8 cellular contexts compared by ENCODE assay signal in genomic region chr11:9758676-9759518, GRCh38.
DNase-seq lines count a peak whose midpoint lies in the region; ATAC-seq lines count a peak whose summit lies in the region.

No MANE protein-coding gene starts in this region.

- no peaks in the 10 kb centered on the region for H3K27me3 ChIP-seq in adipocyte (replicated peaks; ENCODE audit: control insufficient read depth, insufficient read depth, low read length)

- peaks cover 55% of the 10 kb centered on the region for H3K4me1 ChIP-seq in adipocyte (ENCODE audit: control insufficient read depth, insufficient read depth, low read length)

- intact Hi-C loops in cardiac septum (cut with DNase I) (loop anchor here (1.0 to 10.0 kb wide), 6 partner anchors 43 to 563 kb away; no protein-coding TSS in a partner anchor), posterior cingulate gyrus (cut with DNase I) (loop anchor here (1.0 to 5.0 kb wide), 3 partner anchors 214 to 563 kb away; no protein-coding TSS in a partner anchor)

- peak overlapping the region; percentile 85 for H3K9ac ChIP-seq in SK-N-MC (ENCODE audit: insufficient read length)
- H3K9ac ChIP-seq in adipocyte (ENCODE audit: low read length), result peak overlapping the region; percentile 96

- no peak overlapping the region for H3K27ac ChIP-seq in SK-N-MC

- no peaks in the 10 kb centered on the region for H3K36me3 ChIP-seq in SK-N-MC (ENCODE audit: insufficient read depth, low read length)
- H3K36me3 ChIP-seq in adipocyte (ENCODE audit: control insufficient read depth, insufficient read depth, low read length, severe bottlenecking), result no peaks in the 10 kb centered on the region

- DNase-seq in CD1c-positive myeloid dendritic cell (ENCODE audit: extremely low spot score), result peak; percentile 58
- peak; percentile 68 for DNase-seq in HT-29 (ENCODE audit: low spot score)
- no peak for DNase-seq in SK-N-MC (ENCODE audit: low read depth, low spot score)
- peak; percentile 87 for DNase-seq in adipocyte (ENCODE audit: low read depth)
- DNase-seq in cardiac septum (ENCODE audit: low spot score), result peak; percentile 88
- DNase-seq in posterior cingulate gyrus, result peak; percentile 40 to 92 (median 64)
- DNase-seq in cerebellar nuclear complex (lab: John Stamatoyannopoulos, UW), result no peak

- ATAC-seq in GM19372 (IDR thresholded peaks at IDR 0.05; ENCODE audit: low read depth, unreplicated experiment), result peak; percentile 30

- H3K4me3 ChIP-seq in SK-N-MC (peak overlapping the region; percentile 93), adipocyte (ENCODE audit: low read length) (peak overlapping the region; percentile 80)

- H3K9me3 ChIP-seq in SK-N-MC (ENCODE audit: low read depth, low read length) (no peaks in the 10 kb centered on the region), adipocyte (ENCODE audit: control insufficient read depth, low read length) (no peaks in the 10 kb centered on the region)

Comparison
In these comparisons a context has a peak if more than half of its experiments do, and no peak if none do; other contexts are left out.
1. DNase-seq: peak in CD1c-positive myeloid dendritic cell (single experiment), HT-29 (single experiment), adipocyte (single experiment), cardiac septum (single experiment) and posterior cingulate gyrus (10 of 10); none in SK-N-MC (single experiment) and cerebellar nuclear complex (0 of 2).